ENCODE assay signal across 7 cellular contexts in genomic region chr19:56350416-56351045, GRCh38. TPM values are rescaled to one million over a fixed set of nuclear protein-coding genes. Genes with fewer than 3 reads are reported as not detected.
DNase-seq lines count a peak whose midpoint lies in the region; TF ChIP-seq lines count a peak whose summit lies in the region.

No MANE protein-coding gene starts in this region.

- no peaks in the 10 kb centered on the region for H3K9me3 ChIP-seq in thyroid gland

- DNase-seq in GM03348 (ENCODE audit: low spot score) (peak; percentile 56), NAMALWA (ENCODE audit: low spot score) (peak; percentile 76), T1000 (lab: John Stamatoyannopoulos, UW) (peak; percentile 13), dedifferentiated amniotic fluid mesenchymal stem cell (ENCODE audit: extremely low spot score) (peak; percentile 45), myocyte (ENCODE audit: low read depth) (peak; percentile 60), thyroid gland (peak; percentile 36 to 42), globus pallidus (ENCODE audit: low spot score) (no peak)

- no peaks in the 10 kb centered on the region for H3K27me3 ChIP-seq in thyroid gland

- peak; percentile 63 to 96 (median 66) for TF ChIP-seq CTCF in thyroid gland (IDR thresholded peaks at IDR 0.05)

- WGBS in thyroid gland, 2 donors = 16 to 24% methylated on average over 8 of the region's 8 CpGs

- H3K4me3 ChIP-seq in thyroid gland (replicated peaks in 1 of 3) = no peak overlapping the region

- no peaks in the 10 kb centered on the region for H3K36me3 ChIP-seq in thyroid gland

- TF ChIP-seq POLR2A in thyroid gland (IDR thresholded peaks at IDR 0.05) = no peak

- H3K27ac ChIP-seq in thyroid gland = no peak overlapping the region

- intact Hi-C loops in thyroid gland (cut with DNase I) = no loop called here

- no peaks in the 10 kb centered on the region for H3K4me1 ChIP-seq in thyroid gland

RNA-seq across cellular contexts. Expression of gene ZSCAN5A, which starts 35.9 kb away (rescaled TPM):
- total RNA-seq in myocyte (4.8 and 33.1 TPM in 2 replicates), thyroid gland (10 to 100 TPM in 3 of 4 donors, 1 to 10 TPM in 1; 7.4 to 22.1 (median 17.7) TPM)
- polyA plus RNA-seq in myocyte (2012) = 9.7 TPM

RNA-seq across cellular contexts. Expression of gene ZNF582, which starts 42.8 kb away (rescaled TPM):
- total RNA-seq in myocyte = 2.8 and 3.0 TPM in 2 replicates
- 2.9 TPM for polyA plus RNA-seq in myocyte (2012)
- total RNA-seq in thyroid gland = 10 to 100 TPM in 3 of 4 donors, 1 to 10 TPM in 1; 4.9 to 19.6 (median 10.9) TPM

RNA-seq across cellular contexts. Expression of gene ZNF583, which starts 53.6 kb away (rescaled TPM):
- total RNA-seq in myocyte = 12.6 and 14.6 TPM in 2 replicates
- 4.1 TPM for polyA plus RNA-seq in myocyte (2012)
- 10 to 100 TPM in 2 of 4 donors, 1 to 10 TPM in 2; 6.5 to 22.8 (median 10.2) TPM for total RNA-seq in thyroid gland
